ENCODE assay signal across 9 cellular contexts in the genomic region with DNA sequence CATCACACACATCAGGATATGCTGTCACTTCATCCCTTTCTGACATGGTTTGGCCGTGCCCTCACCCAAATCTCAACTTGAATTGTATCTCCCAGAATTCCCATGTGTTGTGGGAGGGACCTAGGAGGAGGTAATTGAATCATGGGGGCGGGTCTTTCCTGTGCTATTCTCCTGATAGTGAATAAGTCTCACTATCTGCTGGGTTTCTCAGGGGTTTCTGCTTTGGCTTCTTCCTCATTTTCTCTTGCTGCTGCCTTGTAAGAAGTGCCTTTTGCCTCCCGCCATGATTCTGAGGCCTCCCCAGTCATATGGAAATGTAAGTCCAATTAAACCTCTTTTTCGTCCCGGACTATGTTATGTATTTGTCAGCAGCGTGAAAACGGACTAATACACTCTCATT. TPM values are rescaled to one million over a fixed set of nuclear protein-coding genes. Genes with fewer than 3 reads are reported as not detected.
"Had no signal": no experiment of that assay in that cellular context is flagged by ENCODE, and none has a peak within 500 bp of the region (broad histone marks: within the 10 kb centered on the region; RNA-seq: fewer than 3 reads in every experiment).

No MANE protein-coding gene starts in this region.

RNA-seq across cellular contexts. Expression of a gene that starts 25.8 kb away (rescaled TPM):
- total RNA-seq: myocyte, osteoblast had no signal
- polyA plus RNA-seq: lung; naive thymus-derived CD4-positive, alpha-beta T cell; neural cell; pancreas; right cardiac atrium; stomach; urinary bladder had no signal
